In the genomic region with DNA sequence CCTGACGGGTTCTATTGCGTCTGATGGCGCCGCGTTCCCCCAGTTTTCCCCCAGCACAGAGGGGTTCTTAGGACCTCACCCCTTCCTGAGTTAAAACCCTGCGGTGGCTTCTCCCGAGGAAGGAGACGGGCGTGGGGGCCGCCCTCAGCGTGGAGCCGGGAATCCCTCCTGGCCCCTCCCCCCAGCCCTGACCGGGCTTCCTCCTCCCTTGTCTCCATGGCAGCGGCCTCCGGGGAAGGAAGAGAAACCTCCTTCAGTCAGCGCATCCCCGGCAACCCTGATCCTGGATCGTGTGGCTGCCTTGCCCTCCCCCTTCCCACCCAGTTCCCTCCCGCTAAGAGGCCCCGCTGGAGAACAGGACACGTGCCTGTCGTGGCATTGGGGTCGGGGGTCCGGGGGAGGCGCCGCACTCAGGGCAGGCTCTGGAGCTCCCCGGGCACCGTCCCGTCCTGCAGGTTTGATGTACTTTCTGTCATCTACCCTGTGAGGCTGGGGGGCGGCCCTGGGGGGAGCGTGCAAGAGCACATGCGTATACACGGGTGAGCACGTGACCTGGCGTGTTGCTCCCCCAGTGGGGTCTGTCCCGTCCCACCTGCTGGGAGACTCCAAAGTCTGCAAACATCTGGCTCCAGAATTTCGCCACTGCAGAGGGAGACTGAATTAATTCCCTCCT, we compare ENCODE assay signal across 9 cellular contexts. TPM values are rescaled to one million over a fixed set of nuclear protein-coding genes. Genes with fewer than 3 reads are reported as not detected.
DNase-seq lines count a peak whose midpoint lies in the region; ATAC-seq and TF ChIP-seq lines count a peak whose summit lies in the region.
"Had no signal": no experiment of that assay in that cellular context is flagged by ENCODE, and none has a peak within 500 bp of the region (broad histone marks: within the 10 kb centered on the region; RNA-seq: fewer than 3 reads in every experiment).

No MANE protein-coding gene starts in this region.

- H3K27ac ChIP-seq in ACC112 (ENCODE audit: low read depth, low read length), result peak overlapping the region; percentile 78; the same call in 1 of the 2 replicates

- no peaks in the 10 kb centered on the region for H3K4me1 Mint-ChIP-seq in T-helper 17 cell
- H3K4me1 Mint-ChIP-seq: naive thymus-derived CD8-positive, alpha-beta T cell had no signal

- H3K27ac Mint-ChIP-seq in T-helper 17 cell, result no peak overlapping the region
- H3K27ac Mint-ChIP-seq: naive thymus-derived CD8-positive, alpha-beta T cell had no signal

- peaks cover 5% of the 10 kb centered on the region; the same call in 1 of the 2 replicates for H3K27me3 ChIP-seq in ACC112 (ENCODE audit: insufficient read depth, low read length)

- H3K4me3 ChIP-seq in ACC112 (ENCODE audit: low read depth, low read length) (peak overlapping the region; percentile 63), mucosa of descending colon (no peak overlapping the region)

- H3K9me3 ChIP-seq in mucosa of descending colon (no peaks in the 10 kb centered on the region), T-helper 17 cell (ENCODE audit: control insufficient read depth, low read length, poor library complexity, severe bottlenecking) (no peaks in the 10 kb centered on the region)

- DNase-seq in NCI-H187 (lab: John Stamatoyannopoulos, UW) (peak; percentile 52 to 92), cerebellum (ENCODE audit: low spot score) (peak; percentile 44), mucosa of descending colon (peak in 2 of 3 donors; percentile 48 to 61), NCI-H1694 (lab: John Stamatoyannopoulos, UW) (no peak), T-helper 17 cell (no peak), NCI-H446 treated with DMSO at 0.1 percent for 48 hours (lab: John Stamatoyannopoulos, UW) (no peak)
- DNase-seq: naive thymus-derived CD8-positive, alpha-beta T cell had no signal

- no peaks in the 10 kb centered on the region for H3K79me2 ChIP-seq in ACC112 (ENCODE audit: control insufficient read depth, insufficient read depth, low read length, unreplicated experiment)

- H3K36me3 Mint-ChIP-seq in T-helper 17 cell (ENCODE audit: low read depth), result no peaks in the 10 kb centered on the region
- H3K36me3 Mint-ChIP-seq: naive thymus-derived CD8-positive, alpha-beta T cell had no signal

- H3K4me1 ChIP-seq in ACC112 (ENCODE audit: control insufficient read depth, insufficient read depth, low read length, unreplicated experiment) (peaks cover 22% of the 10 kb centered on the region), mucosa of descending colon (ENCODE audit: low read depth) (peaks cover 5% of the 10 kb centered on the region)

- TF ChIP-seq CTCF in mucosa of descending colon (IDR thresholded peaks at IDR 0.05), result no peak

- intact Hi-C loops in mucosa of descending colon (cut with DNase I, micrococcal nuclease), result no loop called here

- H3K27me3 Mint-ChIP-seq in T-helper 17 cell, result no peaks in the 10 kb centered on the region

- peak overlapping the region; percentile 31 for H2AFZ ChIP-seq in ACC112 (ENCODE audit: low read length, unreplicated experiment)

- H3K4me3 Mint-ChIP-seq in T-helper 17 cell, result no peak overlapping the region
- H3K4me3 Mint-ChIP-seq: naive thymus-derived CD8-positive, alpha-beta T cell had no signal

- ATAC-seq in mucosa of descending colon, result peak; percentile 38
- no peak for ATAC-seq in T-helper 17 cell
- no peak for ATAC-seq in HG02588 (IDR thresholded peaks at IDR 0.05; ENCODE audit: unreplicated experiment)
- ATAC-seq: naive thymus-derived CD8-positive, alpha-beta T cell had no signal

- H3K36me3 ChIP-seq in ACC112 (ENCODE audit: insufficient read depth, low read length) (no peaks in the 10 kb centered on the region), mucosa of descending colon (ENCODE audit: low read depth) (no peaks in the 10 kb centered on the region)

RNA-seq across cellular contexts. Expression of gene CACNA1H, which starts 30.5 kb away (rescaled TPM):
- total RNA-seq in cerebellum (19.9 TPM), mucosa of descending colon (100 to 1,000 TPM in 1 of 3 donors, 1 to 10 TPM in 2; 6.0 to 160 (median 9.5) TPM), T-helper 17 cell (1 to 10 TPM; 8.6 to 9.5 TPM)

RNA-seq across cellular contexts. Expression of gene TPSG1, which starts 41.7 kb away (rescaled TPM):
- total RNA-seq in cerebellum (not detected), mucosa of descending colon (10 to 100 TPM; 23.3 to 61.3 (median 53.7) TPM), T-helper 17 cell (not detected)
- total RNA-seq: naive thymus-derived CD8-positive, alpha-beta T cell had no signal

RNA-seq across cellular contexts. Expression of gene TPSB2, which starts 46.6 kb away (rescaled TPM):
- not detected for total RNA-seq in cerebellum
- 10 to 100 TPM in 1 of 3 donors, 1 to 10 TPM in 2; 3.7 to 21.0 (median 8.2) TPM for total RNA-seq in mucosa of descending colon
- total RNA-seq in T-helper 17 cell, result not detected
- total RNA-seq: naive thymus-derived CD8-positive, alpha-beta T cell had no signal

RNA-seq across cellular contexts. Expression of gene TPSAB1, which starts 57.1 kb away (rescaled TPM):
- total RNA-seq in cerebellum (0.27 TPM), mucosa of descending colon (10 to 100 TPM in 2 of 3 donors, 1 to 10 TPM in 1; 7.8 to 51.7 (median 46.2) TPM), T-helper 17 cell (not detected)
- total RNA-seq: naive thymus-derived CD8-positive, alpha-beta T cell had no signal

Comparison
In these comparisons a context has a peak if more than half of its experiments do, and no peak if none do; other contexts are left out.
1. DNase-seq: peak in NCI-H187 (2 of 2), cerebellum (single experiment) and mucosa of descending colon (2 of 3); none in NCI-H1694 (single experiment), T-helper 17 cell (0 of 3) and NCI-H446 treated with DMSO at 0.1 percent for 48 hours (single experiment).
2. RNA of gene TPSG1, which starts 41.7 kb away (total RNA-seq): 23.3 to 61.3 TPM in mucosa of descending colon; not detected in T-helper 17 cell and not detected in cerebellum (single experiment); every median in the first group is over 10 times any median in the second.